29 cellular contexts compared by ENCODE assay signal in genomic region chrX:84721416-84721815, GRCh38.
"Had no signal": no experiment of that assay in that cellular context is flagged by ENCODE, and none has a peak within 500 bp of the region (broad histone marks: within the 10 kb centered on the region; RNA-seq: fewer than 3 reads in every experiment).

No MANE protein-coding gene starts in this region.

- DNase-seq: natural killer cell; occipital lobe; ovary; posterior cingulate gyrus; psoas muscle; right cardiac atrium; right lobe of liver; sigmoid colon; spleen; stimulated activated CD4-positive, alpha-beta T cell treated with anti-CD3 and anti-CD28 coated beads, Interleukin-12 subunit alpha, Interleukin-12 subunit beta, amount 100 ng/mL, for 4 hours; stimulated activated CD4-positive, alpha-beta T cell treated with anti-CD3 and anti-CD28 coated beads, Interleukin-1b, Interleukin-23, amount 100 ng/mL, for 48 hours; stimulated activated CD4-positive, alpha-beta T cell treated with anti-CD3 and anti-CD28 coated beads, Interleukin-4, amount 100 ng/mL, for 1 hour; stimulated activated CD4-positive, alpha-beta T cell treated with anti-CD3 and anti-CD28 coated beads, Interleukin-4, amount 100 ng/mL, for 4 hours; stimulated activated CD8-positive, alpha-beta memory T cell treated with anti-CD3 and anti-CD28 coated beads, Interleukin-4, amount 100 ng/mL, for 48 hours; stimulated activated naive CD4-positive, alpha-beta T cell; stimulated activated naive CD8-positive, alpha-beta T cell treated with anti-CD3 and anti-CD28 coated beads, Interleukin-15, amount 100 ng/mL, for 72 hours; stimulated activated naive CD8-positive, alpha-beta T cell treated with anti-CD3 and anti-CD28 coated beads, Interleukin-15, Interleukin-2, amounts not matched to agents 100 U/mL and 50 U/mL, for 24 hours; substantia nigra; testis; tibial artery; transverse colon; upper lobe of right lung had no signal

- H3K79me2 ChIP-seq: parathyroid adenoma had no signal

- H3K27me3 ChIP-seq: neural progenitor cell, ovary, right lobe of liver, sigmoid colon, spleen, suprapubic skin, testis, tibial artery, transverse colon, upper lobe of right lung, vagina had no signal

- H3K36me3 ChIP-seq: neural progenitor cell, ovary, right lobe of liver, sigmoid colon, spleen, suprapubic skin, tibial artery, transverse colon, upper lobe of right lung, vagina had no signal

- H2AFZ ChIP-seq: neural progenitor cell, parathyroid adenoma had no signal

- H3K4me3 ChIP-seq: neural progenitor cell, ovary, psoas muscle, right lobe of liver, sigmoid colon, skin epidermis, smooth muscle cell, spleen, suprapubic skin, testis, tibial artery, transverse colon, upper lobe of right lung, vagina had no signal

- ATAC-seq: natural killer cell; psoas muscle; right cardiac atrium; right lobe of liver; stimulated activated memory B cell treated with anti-CD40 and anti-IgM and Interleukin-4, amounts not matched to agents 10 μg/mL and 1 μg/mL and 100 μg/mL, for 72 hours; stimulated activated naive CD8-positive, alpha-beta T cell treated with anti-CD3 and anti-CD28 coated beads, Interleukin-15, amount 100 ng/mL, for 72 hours; stimulated activated naive CD8-positive, alpha-beta T cell treated with anti-CD3 and anti-CD28 coated beads, Interleukin-15, Interleukin-2, amounts not matched to agents 100 U/mL and 50 U/mL, for 24 hours; upper lobe of right lung had no signal

- H3K9ac ChIP-seq: neural progenitor cell, parathyroid adenoma had no signal

- H3K4me2 ChIP-seq: neural progenitor cell, smooth muscle cell had no signal

- H3K9me3 ChIP-seq: ovary, psoas muscle, right lobe of liver, sigmoid colon, spleen, suprapubic skin, testis, transverse colon, upper lobe of right lung, vagina had no signal

- H3K27ac ChIP-seq: neural progenitor cell, ovary, parathyroid adenoma, psoas muscle, right lobe of liver, sigmoid colon, skin epidermis, spleen, suprapubic skin, testis, tibial artery, transverse colon, upper lobe of right lung, vagina had no signal

- H3K4me1 ChIP-seq: neural progenitor cell, parathyroid adenoma, psoas muscle, sigmoid colon, spleen, suprapubic skin, testis, tibial artery, transverse colon, upper lobe of right lung, vagina had no signal
